9 cellular contexts compared by ENCODE assay signal in genomic region chr13:94416454-94417080, GRCh38.
A peak's percentile ranks its signal among the peaks of the same experiment; 100 is the strongest.
DNase-seq lines count a peak whose midpoint lies in the region; ATAC-seq and TF ChIP-seq lines count a peak whose summit lies in the region.
"Had no signal": no experiment of that assay in that cellular context is flagged by ENCODE, and none has a peak within 500 bp of the region (broad histone marks: within the 10 kb centered on the region; RNA-seq: fewer than 3 reads in every experiment).

No MANE protein-coding gene starts in this region.

- no peaks in the 10 kb centered on the region for H3K36me3 ChIP-seq in kidney epithelial cell (ENCODE audit: control insufficient read depth, insufficient read depth, low read length)

- DNase-seq in DMS 273 treated with DMSO at 0.1 percent for 48 hours (lab: John Stamatoyannopoulos, UW) (peak; percentile 6), HT-29 (ENCODE audit: low spot score) (peak; percentile 63), SHP77 treated with DMSO at 0.1 percent for 48 hours (lab: John Stamatoyannopoulos, UW) (peak; percentile 65), kidney epithelial cell (ENCODE audit: low read depth) (no peak), caudate nucleus (lab: John Stamatoyannopoulos, UW) (no peak)
- no peak for DNase-seq in activated CD8-positive, alpha-beta memory T cell treated with anti-CD3 and anti-CD28 coated beads, Interleukin-2, amount 50 U/mL, for 48 hours

- H3K4me3 ChIP-seq in kidney epithelial cell (ENCODE audit: low read depth, low read length): no peak overlapping the region

- no peaks in the 10 kb centered on the region for H3K27me3 ChIP-seq in kidney epithelial cell (ENCODE audit: control insufficient read depth, insufficient read depth, low read length)

- ATAC-seq in GM21526 (IDR thresholded peaks at IDR 0.05; ENCODE audit: low FRiP score, unreplicated experiment) (no peak), HG02642 (IDR thresholded peaks at IDR 0.05; ENCODE audit: poor library complexity, unreplicated experiment) (no peak)

- peak; percentile 53 for TF ChIP-seq CTCF in kidney epithelial cell (IDR thresholded peaks at IDR 0.05; ENCODE audit: insufficient read depth, low read length, poor library complexity, severe bottlenecking)

- H3K27ac ChIP-seq in caudate nucleus (ENCODE audit: low read depth, low read length): no peak overlapping the region
- H3K27ac ChIP-seq: epithelial cell of prostate had no signal

Comparison
In these comparisons a context has a peak if more than half of its experiments do, and no peak if none do; other contexts are left out.
1. DNase-seq: peak in DMS 273 treated with DMSO at 0.1 percent for 48 hours (single experiment), HT-29 (single experiment) and SHP77 treated with DMSO at 0.1 percent for 48 hours (single experiment); none in kidney epithelial cell (single experiment), caudate nucleus (0 of 61) and activated CD8-positive, alpha-beta memory T cell treated with anti-CD3 and anti-CD28 coated beads, Interleukin-2, amount 50 U/mL, for 48 hours (single experiment).